1 cellular context compared by ENCODE assay signal in the genomic region with DNA sequence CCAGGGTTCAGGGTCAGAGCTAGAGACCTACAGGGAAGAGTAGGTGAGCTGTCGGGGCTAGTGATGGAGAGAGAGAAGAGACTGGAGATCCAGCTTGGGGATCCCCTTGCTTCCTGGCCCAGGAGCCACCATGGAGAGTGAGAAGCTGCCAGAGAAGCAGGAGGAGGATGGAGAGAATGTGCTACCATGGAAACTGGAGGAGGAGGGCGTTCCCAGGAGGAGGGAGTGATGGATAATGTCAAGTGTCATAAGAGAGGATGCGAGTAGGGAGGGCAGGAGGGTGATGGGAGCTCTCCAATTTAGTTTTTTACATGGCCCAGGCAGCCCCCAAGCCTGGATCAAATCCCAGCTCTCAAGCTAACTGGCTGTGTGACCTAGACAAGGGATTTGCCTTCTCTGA.
TF ChIP-seq lines count a peak whose summit lies in the region.

No MANE protein-coding gene starts in this region.

TF ChIP-seq in HEK293, 187 proteins besides CTCF, POLR2A, EP300 and RAD21 (continued from another document):
- TF ChIP-seq, protein P1, sequence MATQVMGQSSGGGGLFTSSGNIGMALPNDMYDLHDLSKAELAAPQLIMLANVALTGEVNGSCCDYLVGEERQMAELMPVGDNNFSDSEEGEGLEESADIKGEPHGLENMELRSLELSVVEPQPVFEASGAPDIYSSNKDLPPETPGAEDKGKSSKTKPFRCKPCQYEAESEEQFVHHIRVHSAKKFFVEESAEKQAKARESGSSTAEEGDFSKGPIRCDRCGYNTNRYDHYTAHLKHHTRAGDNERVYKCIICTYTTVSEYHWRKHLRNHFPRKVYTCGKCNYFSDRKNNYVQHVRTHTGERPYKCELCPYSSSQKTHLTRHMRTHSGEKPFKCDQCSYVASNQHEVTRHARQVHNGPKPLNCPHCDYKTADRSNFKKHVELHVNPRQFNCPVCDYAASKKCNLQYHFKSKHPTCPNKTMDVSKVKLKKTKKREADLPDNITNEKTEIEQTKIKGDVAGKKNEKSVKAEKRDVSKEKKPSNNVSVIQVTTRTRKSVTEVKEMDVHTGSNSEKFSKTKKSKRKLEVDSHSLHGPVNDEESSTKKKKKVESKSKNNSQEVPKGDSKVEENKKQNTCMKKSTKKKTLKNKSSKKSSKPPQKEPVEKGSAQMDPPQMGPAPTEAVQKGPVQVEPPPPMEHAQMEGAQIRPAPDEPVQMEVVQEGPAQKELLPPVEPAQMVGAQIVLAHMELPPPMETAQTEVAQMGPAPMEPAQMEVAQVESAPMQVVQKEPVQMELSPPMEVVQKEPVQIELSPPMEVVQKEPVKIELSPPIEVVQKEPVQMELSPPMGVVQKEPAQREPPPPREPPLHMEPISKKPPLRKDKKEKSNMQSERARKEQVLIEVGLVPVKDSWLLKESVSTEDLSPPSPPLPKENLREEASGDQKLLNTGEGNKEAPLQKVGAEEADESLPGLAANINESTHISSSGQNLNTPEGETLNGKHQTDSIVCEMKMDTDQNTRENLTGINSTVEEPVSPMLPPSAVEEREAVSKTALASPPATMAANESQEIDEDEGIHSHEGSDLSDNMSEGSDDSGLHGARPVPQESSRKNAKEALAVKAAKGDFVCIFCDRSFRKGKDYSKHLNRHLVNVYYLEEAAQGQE (tag by site-specific recombination; IDR thresholded peaks at IDR 0.05): 0 out of 2 replicates have a peak, but pooled peaks have one; percentile 15
- no peak for TF ChIP-seq ZNF768 (tag by site-specific recombination; IDR thresholded peaks at IDR 0.05)
